Comparison of ENCODE assay signal across 13 cellular contexts in genomic region chr20:4836935-4837334, GRCh38.
"Had no signal": no experiment of that assay in that cellular context is flagged by ENCODE, and none has a peak within 500 bp of the region (broad histone marks: within the 10 kb centered on the region; RNA-seq: fewer than 3 reads in every experiment).

No MANE protein-coding gene starts in this region.

- DNase-seq: activated T-cell treated with anti-CD3 and anti-CD28 coated beads, Interleukin-2, amount 50 U/mL, for 1 hour; amygdala; brain microvascular endothelial cell; cerebellar nuclear complex; dermis blood vessel endothelial cell; erythroblast; mesenchymal stem cell; pancreas; retina; stimulated activated CD4-positive, alpha-beta T cell treated with anti-CD3 and anti-CD28 coated beads, Interleukin-1b, Interleukin-23, amount 100 ng/mL, for 48 hours; stimulated activated naive CD4-positive, alpha-beta T cell treated with Interleukin-2 at 50 U/mL for 16 hours had no signal

- H3K27me3 ChIP-seq: brain microvascular endothelial cell, pancreas had no signal

- H3K9me3 Mint-ChIP-seq: activated naive CD4-positive, alpha-beta T cell treated with anti-CD3 and anti-CD28 coated beads, Interleukin-2, amount 50 U/mL, for 72 hours had no signal

- ATAC-seq: activated CD4-positive, CD25-positive, alpha-beta regulatory T cell treated with anti-CD3 and anti-CD28 coated beads, Interleukin-2, amount 50 U/mL, for 24 hours; activated naive CD4-positive, alpha-beta T cell treated with anti-CD3 and anti-CD28 coated beads, Interleukin-2, amount 50 U/mL, for 72 hours had no signal

- H3K9me3 ChIP-seq: pancreas had no signal

- H3K36me3 ChIP-seq: brain microvascular endothelial cell, pancreas had no signal

- H3K4me1 ChIP-seq: pancreas had no signal

- FAIRE-seq: pancreas had no signal

- H3K4me3 ChIP-seq: pancreas had no signal

- H3K36me3 Mint-ChIP-seq: activated naive CD4-positive, alpha-beta T cell treated with anti-CD3 and anti-CD28 coated beads, Interleukin-2, amount 50 U/mL, for 72 hours had no signal

- H3K27ac ChIP-seq: brain microvascular endothelial cell, pancreas had no signal

- H3K27ac Mint-ChIP-seq: activated naive CD4-positive, alpha-beta T cell treated with anti-CD3 and anti-CD28 coated beads, Interleukin-2, amount 50 U/mL, for 72 hours had no signal
